Comparison of ENCODE assay signal across 9 cellular contexts in genomic region chr6:166830185-166830890, GRCh38.
A peak's percentile ranks its signal among the peaks of the same experiment; 100 is the strongest.
DNase-seq lines count a peak whose midpoint lies in the region; ATAC-seq and TF ChIP-seq lines count a peak whose summit lies in the region.
"Had no signal": no experiment of that assay in that cellular context is flagged by ENCODE, and none has a peak within 500 bp of the region (broad histone marks: within the 10 kb centered on the region; RNA-seq: fewer than 3 reads in every experiment).

No MANE protein-coding gene starts in this region.

- TF ChIP-seq CTCF in progenitor cell of endocrine pancreas (IDR thresholded peaks at IDR 0.05; ENCODE audit: unreplicated experiment): no peak

- in situ Hi-C loops in KBM-7 (cut with MboI; ENCODE audit: low pct_unique_long_range_greater_than_20kb, low sequenced_read_pairs): no loop called here

- H3K27ac Mint-ChIP-seq in activated T-cell treated with anti-CD3 and anti-CD28 coated beads, Interleukin-2, amount 50 U/mL, for 24 hours: peak overlapping the region; percentile 54
- no peak overlapping the region for H3K27ac Mint-ChIP-seq in progenitor cell of endocrine pancreas
- no peak overlapping the region for H3K27ac Mint-ChIP-seq in effector memory CD8-positive, alpha-beta T cell

- DNase-seq in activated T-cell treated with anti-CD3 and anti-CD28 coated beads, Interleukin-2, amount 50 U/mL, for 24 hours: no peak
- DNase-seq in activated T-cell treated with anti-CD3 and anti-CD28 coated beads for 4 hours (no peak), KBM-7 (peak; percentile 41), progenitor cell of endocrine pancreas (ENCODE audit: low spot score, unreplicated experiment) (no peak), NCI-H1417 treated with DMSO at 0.1 percent for 48 hours (lab: John Stamatoyannopoulos, UW) (no peak)
- DNase-seq in stimulated activated CD4-positive, alpha-beta T cell treated with anti-CD3 and anti-CD28 coated beads, TNF-alpha, amount 100 ng/mL, for 48 hours (ENCODE audit: low read depth in 3 of 3): peak; percentile 4 to 20 (median 12)
- no peak for DNase-seq in effector memory CD8-positive, alpha-beta T cell
- DNase-seq: aorta had no signal

- no peak overlapping the region for H3K4me3 Mint-ChIP-seq in activated T-cell treated with anti-CD3 and anti-CD28 coated beads, Interleukin-2, amount 50 U/mL, for 24 hours
- H3K4me3 Mint-ChIP-seq in progenitor cell of endocrine pancreas (ENCODE audit: low read depth): no peak overlapping the region
- H3K4me3 Mint-ChIP-seq in effector memory CD8-positive, alpha-beta T cell: no peak overlapping the region

- H3K27me3 Mint-ChIP-seq in activated T-cell treated with anti-CD3 and anti-CD28 coated beads, Interleukin-2, amount 50 U/mL, for 24 hours: no peaks in the 10 kb centered on the region
- H3K27me3 Mint-ChIP-seq in progenitor cell of endocrine pancreas: peaks cover 8% of the 10 kb centered on the region
- no peaks in the 10 kb centered on the region for H3K27me3 Mint-ChIP-seq in effector memory CD8-positive, alpha-beta T cell

- H3K4me1 Mint-ChIP-seq in activated T-cell treated with anti-CD3 and anti-CD28 coated beads, Interleukin-2, amount 50 U/mL, for 24 hours (ENCODE audit: low read depth): peaks cover 16% of the 10 kb centered on the region
- peaks cover 2% of the 10 kb centered on the region for H3K4me1 Mint-ChIP-seq in progenitor cell of endocrine pancreas (ENCODE audit: low read depth)
- H3K4me1 Mint-ChIP-seq in effector memory CD8-positive, alpha-beta T cell (ENCODE audit: low read depth in 2 of 2): peaks cover 0 to 3% of the 10 kb centered on the region in 2 donors

- H3K9me3 Mint-ChIP-seq in activated T-cell treated with anti-CD3 and anti-CD28 coated beads, Interleukin-2, amount 50 U/mL, for 24 hours: peaks cover 2% of the 10 kb centered on the region
- no peaks in the 10 kb centered on the region for H3K9me3 Mint-ChIP-seq in progenitor cell of endocrine pancreas (ENCODE audit: low read depth)
- no peaks in the 10 kb centered on the region for H3K9me3 Mint-ChIP-seq in effector memory CD8-positive, alpha-beta T cell

- no peaks in the 10 kb centered on the region for H3K36me3 Mint-ChIP-seq in activated T-cell treated with anti-CD3 and anti-CD28 coated beads, Interleukin-2, amount 50 U/mL, for 24 hours (ENCODE audit: low read depth)
- no peaks in the 10 kb centered on the region for H3K36me3 Mint-ChIP-seq in progenitor cell of endocrine pancreas (ENCODE audit: insufficient read depth)
- H3K36me3 Mint-ChIP-seq in effector memory CD8-positive, alpha-beta T cell (ENCODE audit: insufficient read depth): no peaks in the 10 kb centered on the region

- peak; percentile 91 for ATAC-seq in HG02571 (IDR thresholded peaks at IDR 0.05; ENCODE audit: unreplicated experiment)
- no peak for ATAC-seq in effector memory CD8-positive, alpha-beta T cell (replicated peaks)

Comparison
In these comparisons a context has a peak if more than half of its experiments do, and no peak if none do; other contexts are left out.
1. DNase-seq: peak in KBM-7 (single experiment) and stimulated activated CD4-positive, alpha-beta T cell treated with anti-CD3 and anti-CD28 coated beads, TNF-alpha, amount 100 ng/mL, for 48 hours (3 of 3); none in activated T-cell treated with anti-CD3 and anti-CD28 coated beads, Interleukin-2, amount 50 U/mL, for 24 hours (single experiment), activated T-cell treated with anti-CD3 and anti-CD28 coated beads for 4 hours (single experiment), progenitor cell of endocrine pancreas (single experiment), NCI-H1417 treated with DMSO at 0.1 percent for 48 hours (single experiment) and effector memory CD8-positive, alpha-beta T cell (0 of 3).